Comparison of ENCODE assay signal across 7 cellular contexts in the genomic region with DNA sequence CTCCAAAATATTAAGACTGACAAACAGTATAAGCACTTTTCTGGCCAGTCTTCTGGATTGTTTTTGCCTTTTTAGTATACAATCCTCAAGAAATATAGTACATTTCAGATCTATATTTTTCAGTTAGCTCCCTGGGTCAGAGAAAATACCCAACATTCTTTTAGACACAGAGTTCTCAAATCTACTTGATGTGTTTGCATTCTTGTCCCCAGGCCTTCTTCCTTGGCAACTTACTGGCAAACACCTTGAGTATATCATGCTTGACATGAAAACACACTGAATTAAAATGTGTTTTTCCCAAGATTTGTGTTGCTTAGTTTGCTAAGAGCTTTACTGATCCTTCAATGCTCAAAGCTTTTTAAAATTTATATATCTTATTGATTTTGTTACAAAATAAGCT.
"Had no signal": no experiment of that assay in that cellular context is flagged by ENCODE, and none has a peak within 500 bp of the region (broad histone marks: within the 10 kb centered on the region; RNA-seq: fewer than 3 reads in every experiment).

No MANE protein-coding gene starts in this region.

- H3K4me2 ChIP-seq: GM23338 had no signal

- ATAC-seq: GM23338, HepG2 had no signal

- H3K27me3 Mint-ChIP-seq: IgD-negative memory B cell had no signal

- H3K27ac ChIP-seq: HL-60 had no signal

- H3K4me1 Mint-ChIP-seq: GM23338, H9 had no signal

- H3K4me3 Mint-ChIP-seq: GM23338, H9, IgD-negative memory B cell had no signal

- DNase-seq: H9, HCEC 1CT, KBM-7 had no signal

- H3K27ac Mint-ChIP-seq: GM23338, H9, IgD-negative memory B cell had no signal

- H3K9me3 Mint-ChIP-seq: GM23338, H9 had no signal

- H3K36me3 Mint-ChIP-seq: IgD-negative memory B cell had no signal

- H3K4me3 ChIP-seq: GM23338 had no signal
